ENCODE assay signal across 22 cellular contexts in genomic region chr2:175793649-175794048, GRCh38.
DNase-seq lines count a peak whose midpoint lies in the region; ATAC-seq and TF ChIP-seq lines count a peak whose summit lies in the region.
"Had no signal": no experiment of that assay in that cellular context is flagged by ENCODE, and none has a peak within 500 bp of the region (broad histone marks: within the 10 kb centered on the region; RNA-seq: fewer than 3 reads in every experiment).

No MANE protein-coding gene starts in this region.

- no peak overlapping the region for H3K4me3 ChIP-seq in Loucy (ENCODE audit: low read length, poor library complexity, severe bottlenecking)
- H3K4me3 ChIP-seq in sigmoid colon = no peak overlapping the region
- H3K4me3 ChIP-seq: A549; BLaER1 treated with 17β-estradiol and CSF1 and Interleukin-3, amounts not matched to agents 10 nM and 100 nM; HAP-1 had no signal

- H3K27me3 ChIP-seq in Loucy (ENCODE audit: insufficient read depth, low read length, poor library complexity, severe bottlenecking) = no peaks in the 10 kb centered on the region
- no peaks in the 10 kb centered on the region for H3K27me3 ChIP-seq in sigmoid colon
- H3K27me3 ChIP-seq: BE2C; BLaER1 treated with 17β-estradiol and CSF1 and Interleukin-3, amounts not matched to agents 10 nM and 100 nM had no signal

- peak; percentile 30 for DNase-seq in NCI-H748 (lab: John Stamatoyannopoulos, UW; ENCODE audit: unreplicated experiment)
- DNase-seq in NCI-H748 treated with DMSO at 0.1 percent for 48 hours (lab: John Stamatoyannopoulos, UW) = no peak
- peak; percentile 45 for DNase-seq in OCI-M1 (lab: John Stamatoyannopoulos, UW)
- DNase-seq in sigmoid colon = no peak
- no peak for DNase-seq in posterior cingulate gyrus
- DNase-seq: 8988T; ACHN; AML-193; BE2C; CD4-positive, alpha-beta T cell; CD8-positive, alpha-beta memory T cell; DMS 273 treated with DMSO at 0.1 percent for 48 hours; DMS79; EL; GDM1; GOT3; HFFc6 had no signal

- no peaks in the 10 kb centered on the region for H3F3A ChIP-seq in Loucy (ENCODE audit: low read depth)

- no peak for TF ChIP-seq CTCF in Loucy (conservative IDR thresholded peaks at IDR 0.05; ENCODE audit: low read length)
- no peak for TF ChIP-seq CTCF in sigmoid colon (IDR thresholded peaks at IDR 0.05)

- H3K27ac ChIP-seq in sigmoid colon = peak overlapping the region in 3 of 4 donors; percentile 49 to 68 (median 53)
- H3K27ac ChIP-seq: A549; BLaER1 treated with 17β-estradiol and CSF1 and Interleukin-3, amounts not matched to agents 10 nM and 100 nM had no signal

- peaks cover 6% of the 10 kb centered on the region; the same call in 1 of the 2 replicates for H3K9me3 ChIP-seq in Loucy (ENCODE audit: insufficient read depth, low read depth, low read length)
- H3K9me3 ChIP-seq in sigmoid colon = peaks cover 0 to 10% (median 2%) of the 10 kb centered on the region in 4 donors
- H3K9me3 ChIP-seq: BE2C had no signal

- WGBS in sigmoid colon, 2 donors = 67 to 80% methylated on average over 3 of the region's 3 CpGs

- ATAC-seq in GM19463 (IDR thresholded peaks at IDR 0.05; ENCODE audit: unreplicated experiment) = no peak
- ATAC-seq: A549 had no signal

- H3K36me3 ChIP-seq in Loucy (ENCODE audit: insufficient read depth, low read length) = no peaks in the 10 kb centered on the region
- no peaks in the 10 kb centered on the region for H3K36me3 ChIP-seq in sigmoid colon
- H3K36me3 ChIP-seq: BE2C, HAP-1 had no signal

- no peak for TF ChIP-seq POLR2A in sigmoid colon (IDR thresholded peaks at IDR 0.05)

- H3K9ac ChIP-seq in Loucy (ENCODE audit: low read depth, low read length, poor library complexity, severe bottlenecking) = no peak overlapping the region
- H3K9ac ChIP-seq: BLaER1 treated with 17β-estradiol and CSF1 and Interleukin-3, amounts not matched to agents 10 nM and 100 nM had no signal

- no peaks in the 10 kb centered on the region for H4K20me1 ChIP-seq in Loucy (ENCODE audit: insufficient read depth, low read length, poor library complexity, severe bottlenecking)
- H4K20me1 ChIP-seq: BLaER1 treated with 17β-estradiol and CSF1 and Interleukin-3, amounts not matched to agents 10 nM and 100 nM had no signal

- no peaks in the 10 kb centered on the region for H3K4me1 ChIP-seq in Loucy (ENCODE audit: insufficient read depth, low read length, poor library complexity, severe bottlenecking)
- peaks cover 0 to 23% (median 19%) of the 10 kb centered on the region in 4 donors for H3K4me1 ChIP-seq in sigmoid colon
- H3K4me1 ChIP-seq: A549; BE2C; BLaER1 treated with 17β-estradiol and CSF1 and Interleukin-3, amounts not matched to agents 10 nM and 100 nM; HAP-1 had no signal

- intact Hi-C loops in sigmoid colon (cut with DNase I) (no loop called here), posterior cingulate gyrus (cut with DNase I) (no loop called here)

- TF ChIP-seq EP300 in sigmoid colon (IDR thresholded peaks at IDR 0.05) = no peak

- H2AFZ ChIP-seq in Loucy (ENCODE audit: low read length) = peak overlapping the region; percentile 61; the same call in 1 of the 2 replicates

- H3K4me2 ChIP-seq in Loucy (ENCODE audit: low read depth, low read length, poor library complexity, severe bottlenecking) = no peak overlapping the region
- H3K4me2 ChIP-seq: A549; BLaER1 treated with 17β-estradiol and CSF1 and Interleukin-3, amounts not matched to agents 10 nM and 100 nM had no signal

- no peaks in the 10 kb centered on the region for H3K79me2 ChIP-seq in Loucy (ENCODE audit: insufficient read depth, low read length)

- no peaks in the 10 kb centered on the region for H3K9me2 ChIP-seq in Loucy (replicated peaks; ENCODE audit: low read depth, low read length)

Comparison
In these comparisons a context has a peak if more than half of its experiments do, and no peak if none do; other contexts are left out.
1. DNase-seq: peak in NCI-H748 (single experiment) and OCI-M1 (single experiment); none in NCI-H748 treated with DMSO at 0.1 percent for 48 hours (single experiment), sigmoid colon (single experiment) and posterior cingulate gyrus (0 of 10).